8 cellular contexts compared by ENCODE assay signal in genomic region chr1:234613128-234613875, GRCh38. TPM values are rescaled to one million over a fixed set of nuclear protein-coding genes. Genes with fewer than 3 reads are reported as not detected.
DNase-seq lines count a peak whose midpoint lies in the region; ATAC-seq, FAIRE-seq and TF ChIP-seq lines count a peak whose summit lies in the region.

No MANE protein-coding gene starts in this region.

- FAIRE-seq in bronchial epithelial cell (lab: Jason Lieb, UNC), result no peak

- H3K4me3 ChIP-seq in right atrium auricular region (peak overlapping the region in 1 of 2 donors; percentile 34), OCI-LY1 (ENCODE audit: low read depth, low read length, poor library complexity, severe bottlenecking) (peak overlapping the region; percentile 74), bronchial epithelial cell (ENCODE audit: low read depth, low read length) (peak overlapping the region; percentile 4), mucosa of stomach (ENCODE audit: low read length) (no peak overlapping the region)

- H3F3A ChIP-seq in OCI-LY1 (ENCODE audit: insufficient read depth, low read length), result no peaks in the 10 kb centered on the region

- H3K27ac ChIP-seq in right atrium auricular region (peak overlapping the region; percentile 99 to 100), OCI-LY1 (ENCODE audit: low read depth, low read length, poor library complexity, severe bottlenecking) (peak overlapping the region; percentile 92)

- H3K9ac ChIP-seq in OCI-LY1 (ENCODE audit: low read length) (peak overlapping the region; percentile 54), mucosa of stomach (ENCODE audit: low read length) (peak overlapping the region; percentile 63)

- intact Hi-C loops in Right ventricle myocardium superior (cut with DNase I), result no loop called here

- peak overlapping the region; percentile 90 for H3K4me2 ChIP-seq in OCI-LY1 (ENCODE audit: low read length)

- no peaks in the 10 kb centered on the region for H3K79me2 ChIP-seq in OCI-LY1 (ENCODE audit: insufficient read depth, low read length)

- 0 out of 2 replicates have a peak overlapping the region, but pooled peaks have one; percentile 0 for H2AFZ ChIP-seq in OCI-LY1 (ENCODE audit: low read length)

- TF ChIP-seq CTCF in right atrium auricular region (IDR thresholded peaks at IDR 0.05) (no peak), OCI-LY1 (IDR thresholded peaks at IDR 0.05; ENCODE audit: low read length) (no peak), bronchial epithelial cell (IDR thresholded peaks at IDR 0.05; ENCODE audit: insufficient read depth, low read length, severe bottlenecking) (no peak)

- H3K27me3 ChIP-seq in right atrium auricular region, result no peaks in the 10 kb centered on the region
- H3K27me3 ChIP-seq in OCI-LY1 (ENCODE audit: insufficient read depth, low read length), result no peaks in the 10 kb centered on the region
- H3K27me3 ChIP-seq in bronchial epithelial cell (ENCODE audit: control insufficient read depth, insufficient read depth, low read length), result no peaks in the 10 kb centered on the region
- H3K27me3 ChIP-seq in mucosa of stomach (ENCODE audit: control insufficient read depth, insufficient read depth, low read length), result no peaks in the 10 kb centered on the region

- H4K20me1 ChIP-seq in OCI-LY1 (ENCODE audit: insufficient read depth, low read length), result no peaks in the 10 kb centered on the region

- DNase-seq in right atrium auricular region (ENCODE audit: low spot score) (peak; percentile 58), Right ventricle myocardium superior (no peak), bronchial epithelial cell (ENCODE audit: low read depth) (peak; percentile 70), T-helper 9 cell (no peak)

- H3K36me3 ChIP-seq in right atrium auricular region (peaks cover 5% of the 10 kb centered on the region), OCI-LY1 (ENCODE audit: insufficient read depth, low read length) (no peaks in the 10 kb centered on the region), bronchial epithelial cell (ENCODE audit: control insufficient read depth, insufficient read depth, low read length) (peaks cover 2% of the 10 kb centered on the region), mucosa of stomach (ENCODE audit: control insufficient read depth, insufficient read depth, low read length) (no peaks in the 10 kb centered on the region)

- H3K9me3 ChIP-seq in right atrium auricular region, result no peaks in the 10 kb centered on the region
- H3K9me3 ChIP-seq in OCI-LY1 (ENCODE audit: low read length), result no peaks in the 10 kb centered on the region
- H3K9me3 ChIP-seq in mucosa of stomach (ENCODE audit: control insufficient read depth, low read length), result no peaks in the 10 kb centered on the region

- no peaks in the 10 kb centered on the region for H3K9me2 ChIP-seq in OCI-LY1 (ENCODE audit: low read depth, low read length)

- H3K4me1 ChIP-seq in right atrium auricular region (peaks cover 0 to 50% of the 10 kb centered on the region in 2 donors), OCI-LY1 (ENCODE audit: insufficient read depth, low read length, severe bottlenecking) (peaks cover 49% of the 10 kb centered on the region), mucosa of stomach (ENCODE audit: control insufficient read depth, insufficient read depth, low read length) (peaks cover 32% of the 10 kb centered on the region)

- ATAC-seq in Right ventricle myocardium superior (ENCODE audit: poor library complexity) (no peak), HG03095 (IDR thresholded peaks at IDR 0.05; ENCODE audit: unreplicated experiment) (no peak), GM21717 (IDR thresholded peaks at IDR 0.05; ENCODE audit: unreplicated experiment) (no peak)

RNA-seq across cellular contexts. Expression of gene IRF2BP2, which starts 3.3 kb away (rescaled TPM):
- total RNA-seq in right atrium auricular region, result 10 to 100 TPM; 74.5 to 76.3 TPM
- total RNA-seq in Right ventricle myocardium superior, result 119 TPM
- total RNA-seq in bronchial epithelial cell, result 64.1 and 80.3 TPM in 2 replicates

Comparison
In these comparisons a context has a peak if more than half of its experiments do, and no peak if none do; other contexts are left out.
1. DNase-seq: peak in right atrium auricular region (single experiment) and bronchial epithelial cell (single experiment); none in Right ventricle myocardium superior (single experiment) and T-helper 9 cell (single experiment).